In the genomic region with DNA sequence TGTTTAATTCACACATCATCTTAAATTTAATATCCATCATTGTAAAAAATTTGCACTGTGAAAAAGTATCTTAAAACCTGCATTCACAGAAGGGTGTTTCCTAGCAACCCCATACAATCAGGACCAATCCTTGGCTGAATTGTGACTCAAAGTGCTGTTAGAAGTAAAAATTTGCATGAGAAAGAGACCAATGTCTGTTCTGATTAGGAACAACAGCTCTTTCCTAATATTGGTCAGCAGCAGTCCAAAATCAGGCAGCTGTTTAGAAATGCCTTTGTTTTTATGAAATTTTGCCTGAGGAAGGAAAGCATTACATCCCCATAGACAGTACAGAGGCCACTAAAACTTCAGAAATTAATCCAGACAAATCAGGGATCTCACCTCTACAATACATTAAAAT, we compare ENCODE assay signal across 17 cellular contexts.
A peak's percentile ranks its signal among the peaks of the same experiment; 100 is the strongest.
DNase-seq lines count a peak whose midpoint lies in the region; ATAC-seq and TF ChIP-seq lines count a peak whose summit lies in the region.
"Had no signal": no experiment of that assay in that cellular context is flagged by ENCODE, and none has a peak within 500 bp of the region (broad histone marks: within the 10 kb centered on the region; RNA-seq: fewer than 3 reads in every experiment).

No MANE protein-coding gene starts in this region.

- no peaks in the 10 kb centered on the region for H3K27me3 ChIP-seq in H9 (ENCODE audit: insufficient read depth, low read length)
- no peaks in the 10 kb centered on the region for H3K27me3 ChIP-seq in endodermal cell (ENCODE audit: control insufficient read depth, insufficient read depth, low read length, poor library complexity, severe bottlenecking)
- no peaks in the 10 kb centered on the region for H3K27me3 ChIP-seq in mesendoderm (ENCODE audit: insufficient read depth, low read length, poor library complexity)
- H3K27me3 ChIP-seq: BLaER1 had no signal

- H3K9ac ChIP-seq in H9 (ENCODE audit: extremely low read depth, insufficient read length, low read length) (no peak overlapping the region), endodermal cell (ENCODE audit: extremely low read depth, low read length, poor library complexity, severe bottlenecking) (no peak overlapping the region), mesendoderm (ENCODE audit: low read length) (no peak overlapping the region)
- H3K9ac ChIP-seq: BLaER1, KMS-11 had no signal

- H4K8ac ChIP-seq in H9 (replicated peaks; ENCODE audit: insufficient read length, low read depth, low read length): no peak overlapping the region
- no peak overlapping the region for H4K8ac ChIP-seq in mesendoderm (ENCODE audit: low read depth, low read length)

- no peak overlapping the region for H3K4ac ChIP-seq in H9 (ENCODE audit: low read depth, low read length)
- no peak overlapping the region for H3K4ac ChIP-seq in mesendoderm (ENCODE audit: low read depth, low read length)

- no peak overlapping the region for H3K23ac ChIP-seq in H9 (ENCODE audit: insufficient read length, low read depth, low read length)
- H3K23ac ChIP-seq in mesendoderm (ENCODE audit: low read length): no peak overlapping the region

- H2BK120ac ChIP-seq in H9 (ENCODE audit: low read depth, low read length, poor library complexity, severe bottlenecking): no peak overlapping the region
- H2BK120ac ChIP-seq in mesendoderm (ENCODE audit: low read depth, low read length): no peak overlapping the region

- H3K4me3 Mint-ChIP-seq in H9 (no peak overlapping the region), endodermal cell (no peak overlapping the region)
- H3K4me3 Mint-ChIP-seq: CD8-positive, alpha-beta memory T cell had no signal

- no peaks in the 10 kb centered on the region for H3K79me2 ChIP-seq in H9 (ENCODE audit: insufficient read depth, low read length)
- H3K79me2 ChIP-seq in mesendoderm (ENCODE audit: control insufficient read depth, insufficient read depth, low read length): no peaks in the 10 kb centered on the region

- H3K4me1 ChIP-seq in H9 (ENCODE audit: insufficient read depth, low read length): no peaks in the 10 kb centered on the region
- peaks cover 17% of the 10 kb centered on the region for H3K4me1 ChIP-seq in endodermal cell (ENCODE audit: control insufficient read depth, insufficient read depth, low read length)
- peaks cover 4% of the 10 kb centered on the region for H3K4me1 ChIP-seq in mesendoderm (ENCODE audit: control insufficient read depth, low read depth, low read length)
- H3K4me1 ChIP-seq: BLaER1 had no signal

- H3K4me1 Mint-ChIP-seq in H9 (peaks cover 33 to 36% of the 10 kb centered on the region in 2 experiments), endodermal cell (peaks cover 24% of the 10 kb centered on the region)
- H3K4me1 Mint-ChIP-seq: CD8-positive, alpha-beta memory T cell had no signal

- H3K18ac ChIP-seq in H9 (ENCODE audit: insufficient read length, low read depth, low read length): no peak overlapping the region
- H3K18ac ChIP-seq in mesendoderm (ENCODE audit: low read length): no peak overlapping the region

- H3K14ac ChIP-seq in H9 (ENCODE audit: insufficient read depth, low read length): no peak overlapping the region

- no peak overlapping the region for H4K91ac ChIP-seq in H9 (ENCODE audit: insufficient read length, low read depth, low read length)

- H3K79me1 ChIP-seq in H9 (ENCODE audit: insufficient read depth, low read depth, low read length, poor library complexity, severe bottlenecking): no peaks in the 10 kb centered on the region
- no peaks in the 10 kb centered on the region for H3K79me1 ChIP-seq in mesendoderm (ENCODE audit: low read length)

- H3K4me3 ChIP-seq in endodermal cell (ENCODE audit: low read length) (no peak overlapping the region), mesendoderm (ENCODE audit: low read length) (no peak overlapping the region)
- H3K4me3 ChIP-seq: BLaER1 had no signal

- H3K4me2 ChIP-seq in H9 (ENCODE audit: insufficient read depth, insufficient read length, low read length) (peak overlapping the region; percentile 25), mesendoderm (ENCODE audit: low read length) (no peak overlapping the region)
- H3K4me2 ChIP-seq: BLaER1, KMS-11 had no signal

- H2BK5ac ChIP-seq in H9 (ENCODE audit: insufficient read length, low read length) (no peak overlapping the region), mesendoderm (ENCODE audit: low read length) (no peak overlapping the region)

- DNase-seq in DMS 273 (lab: John Stamatoyannopoulos, UW; ENCODE audit: unreplicated experiment): peak; percentile 35
- DNase-seq in DMS 273 treated with DMSO at 0.1 percent for 48 hours (lab: John Stamatoyannopoulos, UW): no peak
- no peak for DNase-seq in H9
- DNase-seq in endodermal cell: no peak
- peak; percentile 64 for DNase-seq in mesendoderm
- DNase-seq in SHP77 (lab: John Stamatoyannopoulos, UW): no peak
- DNase-seq in NCI-H1436 (lab: John Stamatoyannopoulos, UW): no peak
- DNase-seq in omental fat pad (ENCODE audit: low spot score): no peak
- DNase-seq: CD8-positive, alpha-beta memory T cell; MM.1S; NCI-H2081; NCI-H345; NCI-H774 had no signal

- H3K36me3 Mint-ChIP-seq in H9 (ENCODE audit: insufficient read depth in 1 of 3, low read depth in 3 of 3): no peaks in the 10 kb centered on the region
- H3K36me3 Mint-ChIP-seq in endodermal cell (ENCODE audit: low read depth): peaks cover 4% of the 10 kb centered on the region
- H3K36me3 Mint-ChIP-seq: CD8-positive, alpha-beta memory T cell had no signal

- H2BK20ac ChIP-seq in H9 (ENCODE audit: low read depth, low read length, poor library complexity, severe bottlenecking): no peak overlapping the region

- H2AK5ac ChIP-seq in H9 (ENCODE audit: insufficient read length, low read length) (no peak overlapping the region), mesendoderm (ENCODE audit: low read length) (no peak overlapping the region)

- TF ChIP-seq CTCF in H9 (conservative IDR thresholded peaks at IDR 0.05): no peak
- TF ChIP-seq CTCF in endodermal cell (conservative IDR thresholded peaks at IDR 0.05): no peak
- TF ChIP-seq CTCF in omental fat pad (IDR thresholded peaks at IDR 0.05): no peak

- H3K23me2 ChIP-seq in H9 (ENCODE audit: insufficient read length, low read depth, low read length, poor library complexity, severe bottlenecking): no peaks in the 10 kb centered on the region

- no peak overlapping the region for H4K5ac ChIP-seq in H9 (ENCODE audit: insufficient read length, low read depth, low read length)
- H4K5ac ChIP-seq in mesendoderm (ENCODE audit: low read length): no peak overlapping the region

- H3K27me3 Mint-ChIP-seq in H9 (ENCODE audit: low read depth): no peaks in the 10 kb centered on the region
- no peaks in the 10 kb centered on the region for H3K27me3 Mint-ChIP-seq in endodermal cell (ENCODE audit: insufficient read depth)
- H3K27me3 Mint-ChIP-seq: CD8-positive, alpha-beta memory T cell had no signal

- no peaks in the 10 kb centered on the region for H3K9me3 ChIP-seq in H9 (ENCODE audit: control insufficient read depth, low read depth, low read length)
- peaks cover 16% of the 10 kb centered on the region for H3K9me3 ChIP-seq in endodermal cell (ENCODE audit: control insufficient read depth, low read length)
- H3K9me3 ChIP-seq: BLaER1 had no signal

- H3K36me3 ChIP-seq in endodermal cell (ENCODE audit: control insufficient read depth, insufficient read depth, low read length): no peaks in the 10 kb centered on the region
- H3K36me3 ChIP-seq in mesendoderm (ENCODE audit: control insufficient read depth, insufficient read depth, low read length): no peaks in the 10 kb centered on the region
- H3K36me3 ChIP-seq: BLaER1 had no signal

- H2AFZ ChIP-seq in H9 (ENCODE audit: low read length): no peak overlapping the region

- H3K9me3 Mint-ChIP-seq in H9 (peaks cover 0 to 1% of the 10 kb centered on the region in 2 experiments; a peak in 1 of 5 replicates), endodermal cell (peaks cover 12% of the 10 kb centered on the region)

- no peak for ATAC-seq in omental fat pad (ENCODE audit: low FRiP score)
- ATAC-seq: HepG2 had no signal

- H3K27ac Mint-ChIP-seq in H9 (peak overlapping the region in 1 of 3 experiments; percentile 88; a peak in 1 of 7 replicates), endodermal cell (peak overlapping the region; percentile 82)
- H3K27ac Mint-ChIP-seq: CD8-positive, alpha-beta memory T cell had no signal

- no peak overlapping the region for H3K56ac ChIP-seq in H9 (ENCODE audit: insufficient read length, low read depth, low read length)
- H3K56ac ChIP-seq in mesendoderm (ENCODE audit: low read length): no peak overlapping the region

- no peaks in the 10 kb centered on the region for H4K20me1 ChIP-seq in H9 (ENCODE audit: control insufficient read depth, insufficient read depth, insufficient read length)
- H4K20me1 ChIP-seq: BLaER1 had no signal

- no peak overlapping the region for H3K27ac ChIP-seq in H9 (ENCODE audit: insufficient read length, low read depth, low read length)
- peak overlapping the region; percentile 34 for H3K27ac ChIP-seq in endodermal cell (ENCODE audit: low read depth, low read length)
- H3K27ac ChIP-seq in mesendoderm (ENCODE audit: low read depth, low read length): no peak overlapping the region
- H3K27ac ChIP-seq: 22Rv1, BLaER1, KMS-11 had no signal

- H2BK12ac ChIP-seq in H9 (ENCODE audit: insufficient read length, low read depth, low read length): no peak overlapping the region

- no peak overlapping the region for H2BK15ac ChIP-seq in H9 (ENCODE audit: low read depth, low read length)
- no peak overlapping the region for H2BK15ac ChIP-seq in mesendoderm (replicated peaks; ENCODE audit: low read depth)

- no peak overlapping the region for H3T11ph ChIP-seq in H9 (ENCODE audit: low read length)

Comparison
In these comparisons a context has a peak if more than half of its experiments do, and no peak if none do; other contexts are left out.
1. DNase-seq: peak in DMS 273 (single experiment) and mesendoderm (single experiment); none in DMS 273 treated with DMSO at 0.1 percent for 48 hours (single experiment), H9 (single experiment), endodermal cell (single experiment), SHP77 (0 of 2), NCI-H1436 (single experiment) and omental fat pad (single experiment).